ENCODE assay signal across 8 cellular contexts in the genomic region with DNA sequence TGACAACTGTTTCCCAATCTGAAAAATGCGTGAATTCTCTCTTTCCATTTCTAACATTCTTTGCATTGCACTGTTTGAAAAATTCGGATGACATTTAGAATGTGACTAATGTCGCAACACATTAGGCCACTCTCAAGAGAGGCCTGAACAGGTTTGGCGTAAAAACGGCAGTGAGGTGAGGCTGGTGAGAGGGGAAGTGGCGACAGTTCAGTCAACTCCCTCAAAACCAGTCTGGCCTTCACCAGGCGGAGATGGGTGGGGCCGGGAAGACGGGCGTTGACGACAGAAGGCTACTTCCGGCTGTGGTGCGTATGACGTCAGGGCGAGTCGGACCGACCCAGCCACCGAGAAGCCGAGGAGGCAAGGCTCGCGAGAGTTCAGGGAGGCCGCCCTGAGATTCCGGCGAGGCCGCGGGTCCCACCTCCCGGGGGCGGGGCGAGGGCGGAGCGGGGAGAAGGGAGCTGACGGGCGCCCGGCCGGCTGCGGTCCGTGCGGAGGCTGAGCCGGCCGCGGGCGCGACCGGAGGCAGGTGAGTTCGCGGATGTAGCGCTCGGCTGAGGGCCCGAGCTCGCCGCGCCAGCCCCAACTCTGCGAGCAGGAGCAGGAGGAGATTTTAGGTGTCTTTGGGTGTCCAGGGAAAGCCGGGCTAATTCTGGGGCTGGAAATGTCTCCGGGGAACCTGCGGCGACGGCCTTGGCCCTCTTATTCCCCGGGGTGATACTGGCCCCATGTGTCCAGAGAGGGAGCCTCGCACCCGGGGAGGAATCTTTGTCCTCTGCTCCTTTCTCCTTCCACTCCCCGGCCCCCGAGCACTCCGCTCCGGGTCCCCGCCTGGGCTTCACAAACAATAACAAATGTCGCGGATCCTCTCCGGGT. TPM values are rescaled to one million over a fixed set of nuclear protein-coding genes. Genes with fewer than 3 reads are reported as not detected.
DNase-seq lines count a peak whose midpoint lies in the region; TF ChIP-seq lines count a peak whose summit lies in the region.

Gene STK38L, plus strand, starts transcription at position 483 of the 876 bp plus-strand sequence. CDS start 53,435 bp downstream, outside the sequence.

- H3K4me3 ChIP-seq in GM08714 (ENCODE audit: low read length): peak within 1 kb of the TSS; percentile 94
- H3K4me3 ChIP-seq in HFF-Myc (replicated peaks; ENCODE audit: low read depth, low read length): peak within 1 kb of the TSS; percentile 71
- peak within 1 kb of the TSS; percentile 83 to 89 for H3K4me3 ChIP-seq in SK-N-SH (ENCODE audit: low read depth in 2 of 2, low read length in 1 of 2)

- H3K4me2 ChIP-seq in SK-N-SH: peak within 1 kb of the TSS; percentile 81

- H3K27me3 Mint-ChIP-seq in activated naive CD4-positive, alpha-beta T cell treated with anti-CD3 and anti-CD28 coated beads, Interleukin-2, amount 50 U/mL, for 24 hours: no peaks in the 10 kb centered on the region

- TF ChIP-seq RAD21 in SK-N-SH (IDR thresholded peaks at IDR 0.05; ENCODE audit: low read length): peak; percentile 47

- H3K9me2 ChIP-seq in SK-N-SH: no peaks in the 10 kb centered on the region

- peaks cover 56% of the 10 kb centered on the region for H3K4me1 Mint-ChIP-seq in activated naive CD4-positive, alpha-beta T cell treated with anti-CD3 and anti-CD28 coated beads, Interleukin-2, amount 50 U/mL, for 24 hours

- peak; percentile 88 for DNase-seq in HFF-Myc (ENCODE audit: extremely low read depth, low read depth)
- peak; percentile 97 for DNase-seq in MV-4-11 (lab: John Stamatoyannopoulos, UW)
- peak; percentile 96 for DNase-seq in SK-N-SH
- peak; percentile 81 for DNase-seq in globus pallidus (ENCODE audit: low spot score)
- DNase-seq in occipital lobe (lab: John Stamatoyannopoulos, UW): peak; percentile 94

- peaks cover 3% of the 10 kb centered on the region for H3K36me3 Mint-ChIP-seq in activated naive CD4-positive, alpha-beta T cell treated with anti-CD3 and anti-CD28 coated beads, Interleukin-2, amount 50 U/mL, for 24 hours

- peak within 1 kb of the TSS; percentile 84 for H2AFZ ChIP-seq in SK-N-SH (ENCODE audit: low read depth)

- H3K27ac Mint-ChIP-seq in activated naive CD4-positive, alpha-beta T cell treated with anti-CD3 and anti-CD28 coated beads, Interleukin-2, amount 50 U/mL, for 24 hours: peak within 1 kb of the TSS; percentile 99

- H3K4me3 Mint-ChIP-seq in activated naive CD4-positive, alpha-beta T cell treated with anti-CD3 and anti-CD28 coated beads, Interleukin-2, amount 50 U/mL, for 24 hours: peak within 1 kb of the TSS; percentile 99

- H3K9me3 Mint-ChIP-seq in activated naive CD4-positive, alpha-beta T cell treated with anti-CD3 and anti-CD28 coated beads, Interleukin-2, amount 50 U/mL, for 24 hours: peaks cover 4% of the 10 kb centered on the region

- peaks cover 43% of the 10 kb centered on the region for H3K79me2 ChIP-seq in SK-N-SH (ENCODE audit: insufficient read depth)

- WGBS in SK-N-SH (ENCODE audit: low lambda C conversion rate): 24% methylated on average over 21 of the region's 69 CpGs

- H3K36me3 ChIP-seq in SK-N-SH (replicated peaks in 1 of 2; ENCODE audit: control insufficient read depth in 1 of 2, insufficient read depth in 2 of 2, low read length in 1 of 2): no peaks in the 10 kb centered on the region

- H3K27ac ChIP-seq in SK-N-SH (ENCODE audit: low read depth in 2 of 2, low read length in 1 of 2) (peak within 1 kb of the TSS; percentile 74 to 84), temporal lobe (ENCODE audit: low read depth, low read length) (peak within 1 kb of the TSS; percentile 8)

- TF ChIP-seq EP300 in SK-N-SH (IDR thresholded peaks at IDR 0.05; ENCODE audit: borderline replicate concordance in 1 of 2, low read depth in 1 of 2, low read length in 1 of 2): peak in 1 of 2 experiments; percentile 32; a peak in 1 of 4 replicates

- peaks cover 11% of the 10 kb centered on the region for H3F3A ChIP-seq in SK-N-SH (replicated peaks; ENCODE audit: insufficient read depth)

- H3K27me3 ChIP-seq in SK-N-SH (ENCODE audit: insufficient read depth): no peaks in the 10 kb centered on the region

- H3K4me1 ChIP-seq in SK-N-SH (ENCODE audit: control insufficient read depth in 1 of 2, insufficient read depth in 2 of 2, low read depth in 1 of 2, low read length in 1 of 2): peaks cover 0 to 14% of the 10 kb centered on the region in 2 experiments; a peak in 2 of 4 replicates

- H3K9ac ChIP-seq in SK-N-SH: peak within 1 kb of the TSS; percentile 82

- H4K20me1 ChIP-seq in SK-N-SH (ENCODE audit: insufficient read depth): no peaks in the 10 kb centered on the region

- CTCF ChIA-PET in SK-N-SH (lab: Yijun Ruan, JAX): interaction anchor here (0.7 to 2.4 kb wide), 3 partner anchors 59 to 228 kb away, joined by 3 to 7 read pairs (median 3); no protein-coding TSS in a partner anchor

- peak; percentile 18 for TF ChIP-seq CTCF in HFF-Myc (IDR thresholded peaks at IDR 0.05; ENCODE audit: low read depth, low read length, missing control alignments)
- TF ChIP-seq CTCF in SK-N-SH (IDR thresholded peaks at IDR 0.05): peak; percentile 51

- POLR2A ChIA-PET in SK-N-SH (lab: Yijun Ruan, JAX): no interaction called here

- no peaks in the 10 kb centered on the region for H3K9me3 ChIP-seq in SK-N-SH

TF ChIP-seq in SK-N-SH, 30 proteins besides CTCF, POLR2A, EP300 and RAD21 (continues in another document):
- no peak for TF ChIP-seq RXRA (IDR thresholded peaks at IDR 0.05; ENCODE audit: borderline replicate concordance, low read depth)
- TF ChIP-seq RFX5 (IDR thresholded peaks at IDR 0.05; ENCODE audit: low read length): no peak
- TF ChIP-seq NRF1 (IDR thresholded peaks at IDR 0.05; ENCODE audit: low read depth, low read length): no peak
- TF ChIP-seq EZH2phosphoT487 (IDR thresholded peaks at IDR 0.05; ENCODE audit: borderline replicate concordance, low read depth): no peak
- no peak for TF ChIP-seq TCF12 (IDR thresholded peaks at IDR 0.05)
- TF ChIP-seq FOXJ3 (CRISPR knock-in tag; IDR thresholded peaks at IDR 0.05): no peak
- TF ChIP-seq SIN3A (IDR thresholded peaks at IDR 0.05; ENCODE audit: borderline replicate concordance, low read depth, low read length): no peak; the same call in 1 of the 2 replicates
- no peak for TF ChIP-seq IRF3 (IDR thresholded peaks at IDR 0.05; ENCODE audit: low read depth, low read length)
- TF ChIP-seq, protein P1, sequence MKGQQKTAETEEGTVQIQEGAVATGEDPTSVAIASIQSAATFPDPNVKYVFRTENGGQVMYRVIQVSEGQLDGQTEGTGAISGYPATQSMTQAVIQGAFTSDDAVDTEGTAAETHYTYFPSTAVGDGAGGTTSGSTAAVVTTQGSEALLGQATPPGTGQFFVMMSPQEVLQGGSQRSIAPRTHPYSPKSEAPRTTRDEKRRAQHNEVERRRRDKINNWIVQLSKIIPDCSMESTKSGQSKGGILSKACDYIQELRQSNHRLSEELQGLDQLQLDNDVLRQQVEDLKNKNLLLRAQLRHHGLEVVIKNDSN (IDR thresholded peaks at IDR 0.05; ENCODE audit: borderline replicate concordance, low read depth): no peak
- peak; percentile 43; the same call in 1 of the 2 replicates for TF ChIP-seq TAF1 (IDR thresholded peaks at IDR 0.05; ENCODE audit: borderline replicate concordance, low read depth, low read length)
- TF ChIP-seq, protein P2, sequence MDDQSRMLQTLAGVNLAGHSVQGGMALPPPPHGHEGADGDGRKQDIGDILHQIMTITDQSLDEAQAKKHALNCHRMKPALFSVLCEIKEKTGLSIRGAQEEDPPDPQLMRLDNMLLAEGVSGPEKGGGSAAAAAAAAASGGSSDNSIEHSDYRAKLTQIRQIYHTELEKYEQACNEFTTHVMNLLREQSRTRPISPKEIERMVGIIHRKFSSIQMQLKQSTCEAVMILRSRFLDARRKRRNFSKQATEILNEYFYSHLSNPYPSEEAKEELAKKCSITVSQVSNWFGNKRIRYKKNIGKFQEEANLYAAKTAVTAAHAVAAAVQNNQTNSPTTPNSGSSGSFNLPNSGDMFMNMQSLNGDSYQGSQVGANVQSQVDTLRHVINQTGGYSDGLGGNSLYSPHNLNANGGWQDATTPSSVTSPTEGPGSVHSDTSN (IDR thresholded peaks at IDR 0.05): 0 out of 2 replicates have a peak, but pooled peaks have one; percentile 12
- no peak for TF ChIP-seq GATA2 (CRISPR knock-in tag; IDR thresholded peaks at IDR 0.05)
- no peak for TF ChIP-seq FOXM1 (IDR thresholded peaks at IDR 0.05; ENCODE audit: low read depth)
- peak; percentile 78 for TF ChIP-seq GABPA (IDR thresholded peaks at IDR 0.05; ENCODE audit: low read depth)
- peak; percentile 3; the same call in 1 of the 2 replicates for TF ChIP-seq SMC3 (IDR thresholded peaks at IDR 0.05; ENCODE audit: low read depth, low read length)
- peak; percentile 64; the same call in 1 of the 2 replicates for TF ChIP-seq RCOR1 (IDR thresholded peaks at IDR 0.05; ENCODE audit: low read length)
- no peak for TF ChIP-seq MEF2A (IDR thresholded peaks at IDR 0.05; ENCODE audit: borderline replicate concordance, low read depth)

RNA-seq across cellular contexts. Expression of gene STK38L, which starts in this region (rescaled TPM):
- 4.7 and 5.7 TPM in 2 replicates for polyA plus RNA-seq in SK-N-SH (2012; rRNA removed)
- 6.7 and 9.2 TPM in 2 replicates for polyA plus RNA-seq in SK-N-SH (2012; cell fraction: cytosol; rRNA removed)
- 4.0 and 9.3 TPM in 2 replicates for polyA plus RNA-seq in SK-N-SH (2012; cell fraction: nucleus; rRNA removed)
- total RNA-seq in occipital lobe (23.1 TPM), temporal lobe (19.7 TPM)

Comparison
In these comparisons a context has a peak if more than half of its experiments do, and no peak if none do; other contexts are left out.
1. Peak in every context shown above with its lines: DNase-seq, H3K4me3 ChIP-seq and H3K27ac ChIP-seq.